ENCODE assay signal across 1 cellular context in the genomic region with DNA sequence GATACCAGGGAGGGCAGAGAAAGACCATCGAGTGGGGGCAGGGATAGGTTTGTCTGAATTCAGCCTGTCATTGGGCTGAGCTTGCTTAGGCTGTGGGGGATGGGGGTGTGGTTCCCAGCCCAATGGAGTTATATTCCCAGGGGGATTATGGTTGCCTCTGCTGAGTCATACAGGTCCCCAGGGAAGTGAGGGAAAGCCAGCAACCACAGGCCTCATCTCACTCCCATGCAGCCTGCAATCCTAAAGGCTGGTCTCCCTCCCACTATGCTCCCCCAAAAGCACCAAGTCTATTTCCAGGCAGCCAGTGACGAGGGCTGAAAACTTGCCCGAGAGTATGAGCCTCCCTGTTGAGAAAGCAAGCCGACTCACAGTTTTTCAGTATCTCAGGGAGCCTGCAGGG.
TF ChIP-seq lines count a peak whose summit lies in the region.

No MANE protein-coding gene starts in this region.

TF ChIP-seq in K562, 482 proteins besides CTCF, POLR2A, EP300 and RAD21:
- no peak for TF ChIP-seq ZNF583 (CRISPR knock-in tag; IDR thresholded peaks at IDR 0.05)
- TF ChIP-seq, protein P1, sequence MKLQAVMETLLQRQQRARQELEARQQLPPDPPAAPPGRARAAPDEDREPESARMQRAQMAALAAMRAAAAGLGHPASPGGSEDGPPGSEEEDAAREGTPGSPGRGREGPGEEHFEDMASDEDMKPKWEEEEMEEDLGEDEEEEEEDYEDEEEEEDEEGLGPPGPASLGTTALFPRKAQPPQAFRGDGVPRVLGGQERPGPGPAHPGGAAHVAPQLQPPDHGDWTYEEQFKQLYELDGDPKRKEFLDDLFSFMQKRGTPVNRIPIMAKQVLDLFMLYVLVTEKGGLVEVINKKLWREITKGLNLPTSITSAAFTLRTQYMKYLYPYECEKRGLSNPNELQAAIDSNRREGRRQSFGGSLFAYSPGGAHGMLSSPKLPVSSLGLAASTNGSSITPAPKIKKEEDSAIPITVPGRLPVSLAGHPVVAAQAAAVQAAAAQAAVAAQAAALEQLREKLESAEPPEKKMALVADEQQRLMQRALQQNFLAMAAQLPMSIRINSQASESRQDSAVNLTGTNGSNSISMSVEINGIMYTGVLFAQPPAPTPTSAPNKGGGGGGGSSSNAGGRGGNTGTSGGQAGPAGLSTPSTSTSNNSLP (IDR thresholded peaks at IDR 0.05; ENCODE audit: borderline replicate concordance, low read depth, low read length), result no peak
- TF ChIP-seq ZNF561 (CRISPR knock-in tag; conservative IDR thresholded peaks at IDR 0.05), result no peak
- TF ChIP-seq FOXA3 (CRISPR knock-in tag; conservative IDR thresholded peaks at IDR 0.05 in 1 of 2, IDR thresholded peaks at IDR 0.05 in 1 of 2), result no peak
- no peak for TF ChIP-seq ZNF41 (CRISPR knock-in tag; conservative IDR thresholded peaks at IDR 0.05)
- TF ChIP-seq TEAD4 (IDR thresholded peaks at IDR 0.05; ENCODE audit: low read length), result no peak
- TF ChIP-seq TEAD4 (CRISPR knock-in tag; IDR thresholded peaks at IDR 0.05; ENCODE audit: borderline replicate concordance), result no peak
- TF ChIP-seq CBFB (CRISPR knock-in tag; IDR thresholded peaks at IDR 0.05), result no peak
TF ChIP-seq in K562: peak in this region for 0.
